8 cellular contexts compared by ENCODE assay signal in genomic region chr17:4948166-4948996, GRCh38. TPM values are rescaled to one million over a fixed set of nuclear protein-coding genes. Genes with fewer than 3 reads are reported as not detected.
DNase-seq lines count a peak whose midpoint lies in the region; ATAC-seq and TF ChIP-seq lines count a peak whose summit lies in the region.

PFN1 (minus strand) TSS chr17:4948530; CDS start chr17:4948394, 136 bp downstream.

- POLR2A ChIA-PET in GM10248 (lab: Yijun Ruan, JAX) = interaction anchor here (1.0 to 4.4 kb wide), 3 partner anchors 9 to 19 kb away, joined by 3 to 34 read pairs (median 6); partner anchors contain the start of genes RNF167, SLC25A11 and SPAG7

- peaks cover 55% of the 10 kb centered on the region for H3K36me3 Mint-ChIP-seq in dendritic cell treated with granulocyte-macrophage colony-stimulating factor and Interleukin-4, amounts not matched to agents 40 ng/mL and 50 ng/mL, for 4 days (ENCODE audit: low read depth)

- no peaks in the 10 kb centered on the region for H3K27me3 Mint-ChIP-seq in dendritic cell treated with granulocyte-macrophage colony-stimulating factor and Interleukin-4, amounts not matched to agents 40 ng/mL and 50 ng/mL, for 4 days

- H3K4me3 ChIP-seq in left lung = peak within 1 kb of the TSS; percentile 87 to 100

- no peaks in the 10 kb centered on the region for H3K9me3 Mint-ChIP-seq in dendritic cell treated with granulocyte-macrophage colony-stimulating factor and Interleukin-4, amounts not matched to agents 40 ng/mL and 50 ng/mL, for 4 days

- H3K4me1 ChIP-seq in left lung = peaks cover 21 to 57% of the 10 kb centered on the region in 2 donors

- CTCF ChIA-PET in GM10248 (lab: Yijun Ruan, JAX) = interaction anchor here (2.3 to 4.0 kb wide), 3 partner anchors 8 to 39 kb away, joined by 6 to 11 read pairs (median 9); no protein-coding TSS in a partner anchor

- TF ChIP-seq CTCF in GM10248 (IDR thresholded peaks at IDR 0.05; ENCODE audit: control extremely low read depth, extremely low read depth, low read depth, missing control alignments) (no peak), left lung (IDR thresholded peaks at IDR 0.05) (no peak)

- peaks cover 60% of the 10 kb centered on the region for H3K4me1 Mint-ChIP-seq in dendritic cell treated with granulocyte-macrophage colony-stimulating factor and Interleukin-4, amounts not matched to agents 40 ng/mL and 50 ng/mL, for 4 days (ENCODE audit: low read depth)

- DNase-seq in GM10248 (ENCODE audit: extremely low spot score) (peak; percentile 89), NCI-H69 (lab: John Stamatoyannopoulos, UW) (peak; percentile 86), left lung (peak; percentile 93)
- peak; percentile 91 for DNase-seq in activated CD4-positive, alpha-beta T cell treated with anti-CD3 and anti-CD28 coated beads, Interleukin-2, amount 50 U/mL, for 1 hour
- DNase-seq in stimulated activated CD4-positive, alpha-beta T cell treated with anti-CD3 and anti-CD28 coated beads, Interleukin-2, amount 100 ng/mL, for 24 hours = peak; percentile 92

- peaks cover 0 to 40% of the 10 kb centered on the region in 2 donors for H3K36me3 ChIP-seq in left lung

- no peaks in the 10 kb centered on the region for H3K9me3 ChIP-seq in left lung

- intact Hi-C loops in dendritic cell treated with granulocyte-macrophage colony-stimulating factor and Interleukin-4, amounts not matched to agents 40 ng/mL and 50 ng/mL, for 4 days (cut with micrococcal nuclease) = loop anchor here (1.0 to 5.0 kb wide), 4 partner anchors 8 to 41 kb away; partner anchors contain the start of genes CAMTA2, RNF167, SLC25A11 and SPAG7
- intact Hi-C loops in left lung (cut with DNase I) = no loop called here

- H3K27ac ChIP-seq in left lung = peak within 1 kb of the TSS; percentile 99 to 100

- H3K27me3 ChIP-seq in left lung = no peaks in the 10 kb centered on the region

- H3K4me3 Mint-ChIP-seq in dendritic cell treated with granulocyte-macrophage colony-stimulating factor and Interleukin-4, amounts not matched to agents 40 ng/mL and 50 ng/mL, for 4 days = peak within 1 kb of the TSS; percentile 84

- H3K27ac Mint-ChIP-seq in dendritic cell treated with granulocyte-macrophage colony-stimulating factor and Interleukin-4, amounts not matched to agents 40 ng/mL and 50 ng/mL, for 4 days = peak within 1 kb of the TSS; percentile 90

- peak; percentile 26 for ATAC-seq in HG03280 (IDR thresholded peaks at IDR 0.05; ENCODE audit: unreplicated experiment)
- ATAC-seq in left lung = peak; percentile 79
- no peak for ATAC-seq in GM21717 (IDR thresholded peaks at IDR 0.05; ENCODE audit: unreplicated experiment)

RNA-seq across cellular contexts. Expression of gene PFN1, which starts in this region (rescaled TPM):
- 100 to 1,000 TPM; 619 to 987 TPM for total RNA-seq in left lung
